Comparison of ENCODE assay signal across 10 cellular contexts in genomic region chr6:16803294-16804006, GRCh38. TPM values are rescaled to one million over a fixed set of nuclear protein-coding genes. Genes with fewer than 3 reads are reported as not detected.
DNase-seq lines count a peak whose midpoint lies in the region; TF ChIP-seq lines count a peak whose summit lies in the region.
"Had no signal": no experiment of that assay in that cellular context is flagged by ENCODE, and none has a peak within 500 bp of the region (broad histone marks: within the 10 kb centered on the region; RNA-seq: fewer than 3 reads in every experiment).

No MANE protein-coding gene starts in this region.

- H3K4me3 ChIP-seq in Loucy (ENCODE audit: low read length, poor library complexity, severe bottlenecking) (no peak overlapping the region), coronary artery (peak overlapping the region; percentile 55), iPS-18a (ENCODE audit: low read length) (peak overlapping the region; percentile 42)

- no peaks in the 10 kb centered on the region for H4K20me1 ChIP-seq in Loucy (ENCODE audit: insufficient read depth, low read length, poor library complexity, severe bottlenecking)

- H3K9ac ChIP-seq in Loucy (ENCODE audit: low read depth, low read length, poor library complexity, severe bottlenecking) (no peak overlapping the region), iPS-18a (ENCODE audit: low read length) (peak overlapping the region; percentile 53)

- H2AFZ ChIP-seq in Loucy (ENCODE audit: low read length), result peak overlapping the region; percentile 24; the same call in 1 of the 2 replicates

- no peak overlapping the region for H3K4me2 ChIP-seq in Loucy (ENCODE audit: low read depth, low read length, poor library complexity, severe bottlenecking)

- H3K79me2 ChIP-seq in Loucy (ENCODE audit: insufficient read depth, low read length), result no peaks in the 10 kb centered on the region

- no peaks in the 10 kb centered on the region for H3F3A ChIP-seq in Loucy (ENCODE audit: low read depth)

- H3K27me3 ChIP-seq in Loucy (ENCODE audit: insufficient read depth, low read length, poor library complexity, severe bottlenecking), result no peaks in the 10 kb centered on the region
- no peaks in the 10 kb centered on the region for H3K27me3 ChIP-seq in iPS-18a (ENCODE audit: control insufficient read depth, insufficient read depth, low read length)
- H3K27me3 ChIP-seq: neutrophil had no signal

- H3K27ac ChIP-seq in coronary artery (peak overlapping the region in 1 of 2 donors; percentile 9), iPS-18a (ENCODE audit: low read length) (peak overlapping the region; percentile 40)
- H3K27ac ChIP-seq: neutrophil had no signal

- H3K9me3 ChIP-seq in Loucy (ENCODE audit: insufficient read depth, low read depth, low read length) (no peaks in the 10 kb centered on the region), iPS-18a (ENCODE audit: control insufficient read depth, low read depth, low read length) (no peaks in the 10 kb centered on the region)
- H3K9me3 ChIP-seq: neutrophil had no signal

- H3K4me1 ChIP-seq in Loucy (ENCODE audit: insufficient read depth, low read length, poor library complexity, severe bottlenecking) (peaks cover 20% of the 10 kb centered on the region), iPS-18a (ENCODE audit: control insufficient read depth, low read depth, low read length) (peaks cover 31% of the 10 kb centered on the region)

- DNase-seq in coronary artery (ENCODE audit: low spot score), result no peak
- peak; percentile 5 for DNase-seq in pulmonary artery endothelial cell (ENCODE audit: low read depth, low spot score)
- DNase-seq in activated CD8-positive, alpha-beta memory T cell treated with anti-CD3 and anti-CD28 coated beads, Interleukin-2, amount 50 U/mL, for 48 hours, result no peak
- no peak for DNase-seq in GM19240 (ENCODE audit: insufficient read length, low spot score)
- no peak for DNase-seq in erythroblast (lab: John Stamatoyannopoulos, UW)
- no peak for DNase-seq in HuH-7.5 (ENCODE audit: low spot score)
- DNase-seq: activated gamma-delta T cell had no signal

- no peaks in the 10 kb centered on the region for H3K36me3 ChIP-seq in Loucy (ENCODE audit: insufficient read depth, low read length)
- no peaks in the 10 kb centered on the region for H3K36me3 ChIP-seq in iPS-18a (ENCODE audit: control insufficient read depth, low read depth, low read length)
- H3K36me3 ChIP-seq: neutrophil had no signal

- no peak for TF ChIP-seq CTCF in Loucy (conservative IDR thresholded peaks at IDR 0.05; ENCODE audit: low read length)
- TF ChIP-seq CTCF in coronary artery (IDR thresholded peaks at IDR 0.05), result no peak

- no peaks in the 10 kb centered on the region for H3K9me2 ChIP-seq in Loucy (replicated peaks; ENCODE audit: low read depth, low read length)

- TF ChIP-seq POLR2A in erythroblast (IDR thresholded peaks at IDR 0.05; ENCODE audit: low read length), result no peak

RNA-seq across cellular contexts. Expression of gene ATXN1, which starts 42.2 kb away (rescaled TPM):
- total RNA-seq in pulmonary artery endothelial cell, result 14.2 and 15.9 TPM in 2 replicates
